12 cellular contexts compared by ENCODE assay signal in the genomic region with DNA sequence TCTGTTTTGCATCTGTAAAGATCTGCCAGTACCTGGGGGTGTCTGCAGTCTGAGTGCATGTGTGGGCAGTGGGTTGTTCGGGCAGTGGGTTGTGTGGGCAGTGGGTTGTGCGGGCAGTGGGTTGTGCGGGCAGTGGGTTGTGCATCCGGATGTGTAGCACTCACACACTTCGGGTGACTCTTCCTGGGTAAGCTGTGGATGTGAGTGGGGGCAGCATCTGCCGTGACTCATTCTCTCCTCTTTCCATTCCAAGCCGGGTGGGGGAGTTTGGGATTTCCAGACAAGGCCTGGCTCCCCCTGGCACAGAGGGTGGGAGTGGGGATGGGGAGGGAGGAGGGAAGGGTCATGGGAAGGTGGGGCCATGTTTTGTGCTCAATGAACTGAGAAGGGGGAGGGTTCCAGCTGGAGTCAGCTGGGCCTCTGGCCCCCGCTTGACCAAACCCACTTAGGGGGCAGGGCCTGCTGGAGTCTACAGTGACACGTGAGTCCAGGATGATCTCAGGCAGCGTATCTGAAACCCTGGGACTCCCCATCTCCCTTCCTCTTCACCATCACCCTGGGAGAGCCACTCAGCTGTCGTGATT. TPM values are rescaled to one million over a fixed set of nuclear protein-coding genes. Genes with fewer than 3 reads are reported as not detected.
DNase-seq lines count a peak whose midpoint lies in the region; ATAC-seq, FAIRE-seq and TF ChIP-seq lines count a peak whose summit lies in the region.
"Had no signal": no experiment of that assay in that cellular context is flagged by ENCODE, and none has a peak within 500 bp of the region (broad histone marks: within the 10 kb centered on the region; RNA-seq: fewer than 3 reads in every experiment).

No MANE protein-coding gene starts in this region.

- peak overlapping the region; percentile 85 for H3K27ac Mint-ChIP-seq in astrocyte (ENCODE audit: unreplicated experiment)
- no peak overlapping the region for H3K27ac Mint-ChIP-seq in GM23338

- H3K79me2 ChIP-seq in astrocyte (ENCODE audit: insufficient read depth, low read length) (no peaks in the 10 kb centered on the region), GM23338 (replicated peaks; ENCODE audit: insufficient read depth) (no peaks in the 10 kb centered on the region)

- H3K36me3 ChIP-seq in astrocyte (ENCODE audit: insufficient read depth, low read length) (no peaks in the 10 kb centered on the region), GM23338 (ENCODE audit: insufficient read depth) (no peaks in the 10 kb centered on the region)

- peaks cover 12% of the 10 kb centered on the region for H3K4me1 ChIP-seq in astrocyte (ENCODE audit: insufficient read depth, low read length)
- peaks cover 23% of the 10 kb centered on the region for H3K4me1 ChIP-seq in GM23338 (ENCODE audit: insufficient read depth)

- FAIRE-seq in astrocyte (lab: Jason Lieb, UNC) = no peak

- peak; percentile 18 for DNase-seq in GM12865 (ENCODE audit: low read depth)
- DNase-seq in astrocyte (ENCODE audit: low read depth) = peak; percentile 79
- DNase-seq in hypothalamus (lab: John Stamatoyannopoulos, UW) = peak in 37 of 51 donors; percentile 23 to 90 (median 69)
- peak; percentile 88 for DNase-seq in renal cortical epithelial cell (ENCODE audit: low read depth)
- DNase-seq in GM23338 (ENCODE audit: low spot score) = no peak
- no peak for DNase-seq in NCI-H1694 (lab: John Stamatoyannopoulos, UW)
- DNase-seq in OCI-M1 (lab: John Stamatoyannopoulos, UW) = no peak
- DNase-seq: Caco-2, mucosa of descending colon, T1000 had no signal

- 0 out of 2 replicates have a peak, but pooled peaks cover 8% of the 10 kb centered on the region for H3F3A ChIP-seq in GM23338 (replicated peaks; ENCODE audit: low read depth)

- H3K9ac ChIP-seq in astrocyte (ENCODE audit: low read length) = peak overlapping the region; percentile 38

- H4K20me1 ChIP-seq in astrocyte (ENCODE audit: insufficient read depth, low read length) (no peaks in the 10 kb centered on the region), GM23338 (replicated peaks; ENCODE audit: insufficient read depth) (no peaks in the 10 kb centered on the region)

- H3K4me1 Mint-ChIP-seq in astrocyte (ENCODE audit: low read depth, unreplicated experiment) (peaks cover 35% of the 10 kb centered on the region), GM23338 (peaks cover 49% of the 10 kb centered on the region)

- TF ChIP-seq CTCF in GM12865 (IDR thresholded peaks at IDR 0.05; ENCODE audit: insufficient read depth, low read depth, low read length, missing control alignments) (no peak), astrocyte (IDR thresholded peaks at IDR 0.05; ENCODE audit: insufficient read depth, low read depth, low read length) (no peak), GM23338 (conservative IDR thresholded peaks at IDR 0.05; ENCODE audit: low read depth in 2 of 2) (no peak)

- H3K4me3 Mint-ChIP-seq in astrocyte (ENCODE audit: unreplicated experiment) (no peak overlapping the region), GM23338 (no peak overlapping the region)

- no peaks in the 10 kb centered on the region for H3K9me3 ChIP-seq in astrocyte (ENCODE audit: insufficient read depth, low read depth, low read length)
- H3K9me3 ChIP-seq: Caco-2, mucosa of descending colon had no signal

- H3K27me3 ChIP-seq in astrocyte (ENCODE audit: insufficient read depth, low read length) = peaks cover 2% of the 10 kb centered on the region
- H3K27me3 ChIP-seq in GM23338 (ENCODE audit: insufficient read depth) = 0 out of 2 replicates have a peak, but pooled peaks cover 6% of the 10 kb centered on the region

- H3K36me3 Mint-ChIP-seq in astrocyte (ENCODE audit: low read depth, unreplicated experiment) = no peaks in the 10 kb centered on the region
- no peaks in the 10 kb centered on the region for H3K36me3 Mint-ChIP-seq in GM23338 (ENCODE audit: low read depth)

- ATAC-seq in GM23338 (no peak), HG03280 (IDR thresholded peaks at IDR 0.05; ENCODE audit: unreplicated experiment) (no peak)
- ATAC-seq: mucosa of descending colon had no signal

- H3K27ac ChIP-seq in astrocyte (ENCODE audit: low read depth, low read length) = no peak overlapping the region
- no peak overlapping the region for H3K27ac ChIP-seq in GM23338 (ENCODE audit: low read depth)

- H3K27me3 Mint-ChIP-seq in astrocyte (ENCODE audit: low read depth, unreplicated experiment) (peaks cover 3% of the 10 kb centered on the region), GM23338 (ENCODE audit: insufficient read depth, low read depth, poor library complexity) (peaks cover 23% of the 10 kb centered on the region)

- H3K4me3 ChIP-seq in GM12865 (ENCODE audit: low read depth, low read length) (no peak overlapping the region), astrocyte (ENCODE audit: insufficient read depth, low read depth, low read length) (no peak overlapping the region), GM23338 (no peak overlapping the region)
- H3K4me3 ChIP-seq: mucosa of descending colon had no signal

- no peaks in the 10 kb centered on the region for H3K9me2 ChIP-seq in GM23338 (ENCODE audit: insufficient read depth)

- H2AFZ ChIP-seq in astrocyte (ENCODE audit: low read depth, low read length) (peak overlapping the region; percentile 45), GM23338 (no peak overlapping the region)

- H3K4me2 ChIP-seq in astrocyte (ENCODE audit: low read length) (peak overlapping the region; percentile 72), GM23338 (no peak overlapping the region)

- peaks cover under 1% of the 10 kb centered on the region for H3K9me3 Mint-ChIP-seq in astrocyte (ENCODE audit: unreplicated experiment)
- no peaks in the 10 kb centered on the region; the same call in 2 of the 3 replicates for H3K9me3 Mint-ChIP-seq in GM23338

TF ChIP-seq in GM23338, 12 proteins besides CTCF, POLR2A, EP300 and RAD21:
- TF ChIP-seq NANOG (IDR thresholded peaks at IDR 0.05; ENCODE audit: borderline replicate concordance) (no peak), EZH2 (IDR thresholded peaks at IDR 0.05; ENCODE audit: low read depth, unreplicated experiment) (no peak), STAT1 (IDR thresholded peaks at IDR 0.05; ENCODE audit: unreplicated experiment) (no peak), EZH2phosphoT487 (IDR thresholded peaks at IDR 0.05; ENCODE audit: unreplicated experiment) (no peak), ZNF331 (CRISPR knock-in tag; IDR thresholded peaks at IDR 0.05; ENCODE audit: low read depth) (no peak)
- TF ChIP-seq, protein P1, sequence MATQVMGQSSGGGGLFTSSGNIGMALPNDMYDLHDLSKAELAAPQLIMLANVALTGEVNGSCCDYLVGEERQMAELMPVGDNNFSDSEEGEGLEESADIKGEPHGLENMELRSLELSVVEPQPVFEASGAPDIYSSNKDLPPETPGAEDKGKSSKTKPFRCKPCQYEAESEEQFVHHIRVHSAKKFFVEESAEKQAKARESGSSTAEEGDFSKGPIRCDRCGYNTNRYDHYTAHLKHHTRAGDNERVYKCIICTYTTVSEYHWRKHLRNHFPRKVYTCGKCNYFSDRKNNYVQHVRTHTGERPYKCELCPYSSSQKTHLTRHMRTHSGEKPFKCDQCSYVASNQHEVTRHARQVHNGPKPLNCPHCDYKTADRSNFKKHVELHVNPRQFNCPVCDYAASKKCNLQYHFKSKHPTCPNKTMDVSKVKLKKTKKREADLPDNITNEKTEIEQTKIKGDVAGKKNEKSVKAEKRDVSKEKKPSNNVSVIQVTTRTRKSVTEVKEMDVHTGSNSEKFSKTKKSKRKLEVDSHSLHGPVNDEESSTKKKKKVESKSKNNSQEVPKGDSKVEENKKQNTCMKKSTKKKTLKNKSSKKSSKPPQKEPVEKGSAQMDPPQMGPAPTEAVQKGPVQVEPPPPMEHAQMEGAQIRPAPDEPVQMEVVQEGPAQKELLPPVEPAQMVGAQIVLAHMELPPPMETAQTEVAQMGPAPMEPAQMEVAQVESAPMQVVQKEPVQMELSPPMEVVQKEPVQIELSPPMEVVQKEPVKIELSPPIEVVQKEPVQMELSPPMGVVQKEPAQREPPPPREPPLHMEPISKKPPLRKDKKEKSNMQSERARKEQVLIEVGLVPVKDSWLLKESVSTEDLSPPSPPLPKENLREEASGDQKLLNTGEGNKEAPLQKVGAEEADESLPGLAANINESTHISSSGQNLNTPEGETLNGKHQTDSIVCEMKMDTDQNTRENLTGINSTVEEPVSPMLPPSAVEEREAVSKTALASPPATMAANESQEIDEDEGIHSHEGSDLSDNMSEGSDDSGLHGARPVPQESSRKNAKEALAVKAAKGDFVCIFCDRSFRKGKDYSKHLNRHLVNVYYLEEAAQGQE (IDR thresholded peaks at IDR 0.05; ENCODE audit: unreplicated experiment) = no peak

RNA-seq across cellular contexts. Expression of a gene that starts 8.3 kb away (rescaled TPM):
- total RNA-seq in astrocyte = 2.4 and 2.5 TPM in 2 replicates
- total RNA-seq in renal cortical epithelial cell = 0.17 and 0.65 TPM in 2 replicates
- total RNA-seq in GM23338 (2014; rRNA removed; shearing (Covaris generic)) = 9.8 and 10.2 TPM in 2 replicates
- 0.34 and 0.50 TPM in 2 replicates for polyA plus RNA-seq in GM23338 (2016; fragmentation: Nextera tagmentation; extraction: Ambion mirVana)
- total RNA-seq: bronchial epithelial cell had no signal

Comparison
In these comparisons a context has a peak if more than half of its experiments do, and no peak if none do; other contexts are left out.
1. DNase-seq: peak in GM12865 (single experiment), astrocyte (single experiment), hypothalamus (37 of 51) and renal cortical epithelial cell (single experiment); none in GM23338 (single experiment), NCI-H1694 (single experiment) and OCI-M1 (single experiment).